ENCODE assay signal across 10 cellular contexts in genomic region chr9:81848472-81848871, GRCh38.
DNase-seq lines count a peak whose midpoint lies in the region; FAIRE-seq and TF ChIP-seq lines count a peak whose summit lies in the region.
"Had no signal": no experiment of that assay in that cellular context is flagged by ENCODE, and none has a peak within 500 bp of the region (broad histone marks: within the 10 kb centered on the region; RNA-seq: fewer than 3 reads in every experiment).

No MANE protein-coding gene starts in this region.

- no peak overlapping the region for H3K4me3 Mint-ChIP-seq in activated CD4-positive, alpha-beta memory T cell treated with anti-CD3 and anti-CD28 coated beads for 36 hours
- H3K4me3 Mint-ChIP-seq: naive B cell; stimulated activated naive CD8-positive, alpha-beta T cell treated with anti-CD3 and anti-CD28 coated beads, Interleukin-15, amount 100 ng/mL, for 72 hours had no signal

- POLR2A ChIA-PET in A673 (lab: Charles Lee; ENCODE audit: low non-redundant PET) = no interaction called here
- POLR2A ChIA-PET in activated CD4-positive, alpha-beta memory T cell treated with anti-CD3 and anti-CD28 coated beads for 36 hours (lab: Charles Lee) = no interaction called here

- H3K9ac ChIP-seq in mesenchymal stem cell (ENCODE audit: low read length) (peak overlapping the region; percentile 37), MM.1S (ENCODE audit: low read length) (no peak overlapping the region)

- no peak overlapping the region for H4K91ac ChIP-seq in mesenchymal stem cell (ENCODE audit: low read length)

- no peaks in the 10 kb centered on the region for H3K27me3 Mint-ChIP-seq in activated CD4-positive, alpha-beta memory T cell treated with anti-CD3 and anti-CD28 coated beads for 36 hours
- H3K27me3 Mint-ChIP-seq: naive B cell; stimulated activated naive CD8-positive, alpha-beta T cell treated with anti-CD3 and anti-CD28 coated beads, Interleukin-15, amount 100 ng/mL, for 72 hours had no signal

- no peaks in the 10 kb centered on the region for H3K4me1 Mint-ChIP-seq in activated CD4-positive, alpha-beta memory T cell treated with anti-CD3 and anti-CD28 coated beads for 36 hours (ENCODE audit: low read depth)
- H3K4me1 Mint-ChIP-seq: naive B cell; stimulated activated naive CD8-positive, alpha-beta T cell treated with anti-CD3 and anti-CD28 coated beads, Interleukin-15, amount 100 ng/mL, for 72 hours had no signal

- H3K79me2 ChIP-seq in MM.1S (ENCODE audit: low read length) = no peaks in the 10 kb centered on the region

- H3K27ac Mint-ChIP-seq in activated CD4-positive, alpha-beta memory T cell treated with anti-CD3 and anti-CD28 coated beads for 36 hours = no peak overlapping the region
- H3K27ac Mint-ChIP-seq: naive B cell; stimulated activated naive CD8-positive, alpha-beta T cell treated with anti-CD3 and anti-CD28 coated beads, Interleukin-15, amount 100 ng/mL, for 72 hours had no signal

- CTCF ChIA-PET in A673 (lab: Charles Lee) = no interaction called here
- CTCF ChIA-PET in activated CD4-positive, alpha-beta memory T cell treated with anti-CD3 and anti-CD28 coated beads for 36 hours (lab: Charles Lee) = no interaction called here

- H3K79me1 ChIP-seq in mesenchymal stem cell (replicated peaks; ENCODE audit: low read length, poor library complexity, severe bottlenecking) = no peaks in the 10 kb centered on the region

- no peaks in the 10 kb centered on the region for H3K36me3 ChIP-seq in bronchial epithelial cell (ENCODE audit: control insufficient read depth, insufficient read depth, low read length)
- no peaks in the 10 kb centered on the region for H3K36me3 ChIP-seq in mesenchymal stem cell (ENCODE audit: control insufficient read depth in 1 of 2, insufficient read depth in 2 of 2, low read depth in 1 of 2, low read length in 2 of 2)
- no peaks in the 10 kb centered on the region for H3K36me3 ChIP-seq in A673 (ENCODE audit: insufficient read depth, low read length, poor library complexity, severe bottlenecking)
- no peaks in the 10 kb centered on the region for H3K36me3 ChIP-seq in MM.1S (replicated peaks; ENCODE audit: insufficient read depth, low read length)

- H3K18ac ChIP-seq in mesenchymal stem cell (ENCODE audit: low read depth in 1 of 2, low read length in 2 of 2) = no peak overlapping the region

- H3K4ac ChIP-seq in mesenchymal stem cell (ENCODE audit: low read depth in 1 of 2, low read length in 2 of 2) = no peak overlapping the region

- no peaks in the 10 kb centered on the region for H4K20me1 ChIP-seq in MM.1S (ENCODE audit: insufficient read depth, low read length)

- H3K4me3 ChIP-seq in AG09309 (ENCODE audit: control insufficient read depth, low read depth, low read length) = no peak overlapping the region
- H3K4me3 ChIP-seq in bronchial epithelial cell (ENCODE audit: low read depth, low read length) = no peak overlapping the region
- no peak overlapping the region for H3K4me3 ChIP-seq in mesenchymal stem cell (ENCODE audit: insufficient read depth in 1 of 2, low read depth in 1 of 2, low read length in 2 of 2)
- no peak overlapping the region for H3K4me3 ChIP-seq in A673 (ENCODE audit: low read depth, low read length, poor library complexity, severe bottlenecking)
- no peak overlapping the region for H3K4me3 ChIP-seq in MM.1S (ENCODE audit: low read length)

- H3K9me3 ChIP-seq in mesenchymal stem cell (ENCODE audit: control insufficient read depth, low read length) (no peaks in the 10 kb centered on the region), A673 (ENCODE audit: low read depth, low read length, poor library complexity, severe bottlenecking) (no peaks in the 10 kb centered on the region), MM.1S (replicated peaks; ENCODE audit: insufficient read depth, low read length) (no peaks in the 10 kb centered on the region)

- no peaks in the 10 kb centered on the region for H3K36me3 Mint-ChIP-seq in activated CD4-positive, alpha-beta memory T cell treated with anti-CD3 and anti-CD28 coated beads for 36 hours
- H3K36me3 Mint-ChIP-seq: naive B cell had no signal

- no peak overlapping the region for H3K27ac ChIP-seq in mesenchymal stem cell (ENCODE audit: low read length, poor library complexity, severe bottlenecking)
- H3K27ac ChIP-seq in A673 (ENCODE audit: low read depth, low read length, poor library complexity, severe bottlenecking) = no peak overlapping the region
- no peak overlapping the region for H3K27ac ChIP-seq in MM.1S (ENCODE audit: low read length)

- no peak overlapping the region for H4K8ac ChIP-seq in mesenchymal stem cell (ENCODE audit: low read length)

- H3K4me1 ChIP-seq in mesenchymal stem cell (ENCODE audit: control insufficient read depth, insufficient read depth, low read depth, low read length) (peaks cover 6% of the 10 kb centered on the region), A673 (ENCODE audit: insufficient read depth, low read length, poor library complexity, severe bottlenecking) (no peaks in the 10 kb centered on the region), MM.1S (ENCODE audit: low read length) (no peaks in the 10 kb centered on the region)

- no peak for FAIRE-seq in bronchial epithelial cell (lab: Jason Lieb, UNC)

- H3K14ac ChIP-seq in mesenchymal stem cell (ENCODE audit: low read length in 2 of 2) = no peak overlapping the region

- H3K9me2 ChIP-seq in MM.1S (replicated peaks; ENCODE audit: insufficient read depth, low read length) = no peaks in the 10 kb centered on the region

- TF ChIP-seq CTCF in AG09309 (IDR thresholded peaks at IDR 0.05; ENCODE audit: control insufficient read depth, insufficient read depth, low read depth, low read length, missing control alignments) = peak; percentile 45
- TF ChIP-seq CTCF in bronchial epithelial cell (IDR thresholded peaks at IDR 0.05; ENCODE audit: insufficient read depth, low read length, severe bottlenecking) = peak; percentile 28
- TF ChIP-seq CTCF in A673 (conservative IDR thresholded peaks at IDR 0.05; ENCODE audit: low read depth, low read length) = no peak
- no peak for TF ChIP-seq CTCF in MM.1S (IDR thresholded peaks at IDR 0.05; ENCODE audit: low read length)

- H2BK15ac ChIP-seq in mesenchymal stem cell (ENCODE audit: low read depth, poor library complexity, severe bottlenecking) = no peak overlapping the region

- H3K27me3 ChIP-seq in bronchial epithelial cell (ENCODE audit: control insufficient read depth, insufficient read depth, low read length) (no peaks in the 10 kb centered on the region), mesenchymal stem cell (ENCODE audit: control insufficient read depth in 1 of 2, insufficient read depth in 1 of 2, low read length in 2 of 2) (no peaks in the 10 kb centered on the region), A673 (replicated peaks; ENCODE audit: insufficient read depth, low read depth, low read length, poor library complexity) (no peaks in the 10 kb centered on the region), MM.1S (replicated peaks; ENCODE audit: insufficient read depth, low read length) (no peaks in the 10 kb centered on the region)

- no peak for TF ChIP-seq EP300 in Ishikawa (IDR thresholded peaks at IDR 0.05; ENCODE audit: borderline replicate concordance)

- 43% methylated on average over 2 of the region's 2 CpGs for WGBS in mesenchymal stem cell

- H2AK5ac ChIP-seq in mesenchymal stem cell (ENCODE audit: low read length, severe bottlenecking) = no peak overlapping the region

- H3K9me3 Mint-ChIP-seq in activated CD4-positive, alpha-beta memory T cell treated with anti-CD3 and anti-CD28 coated beads for 36 hours = no peaks in the 10 kb centered on the region
- H3K9me3 Mint-ChIP-seq: naive B cell; stimulated activated naive CD8-positive, alpha-beta T cell treated with anti-CD3 and anti-CD28 coated beads, Interleukin-15, amount 100 ng/mL, for 72 hours had no signal

- H3K4me2 ChIP-seq in mesenchymal stem cell (ENCODE audit: low read length, poor library complexity, severe bottlenecking) (no peak overlapping the region), MM.1S (ENCODE audit: low read depth, low read length) (no peak overlapping the region)

- H2BK5ac ChIP-seq in mesenchymal stem cell (ENCODE audit: low read depth, low read length, poor library complexity, severe bottlenecking) = no peak overlapping the region

- H2AFZ ChIP-seq in mesenchymal stem cell (ENCODE audit: low read depth, low read length) (no peak overlapping the region), MM.1S (ENCODE audit: low read length) (no peak overlapping the region)

- H2BK120ac ChIP-seq in mesenchymal stem cell (ENCODE audit: low read depth, low read length) = no peak overlapping the region

- H2BK12ac ChIP-seq in mesenchymal stem cell (ENCODE audit: low read length in 2 of 2) = no peak overlapping the region

- H3K23ac ChIP-seq in mesenchymal stem cell (ENCODE audit: low read length in 2 of 2) = no peak overlapping the region

- TF ChIP-seq RAD21 in Ishikawa (IDR thresholded peaks at IDR 0.05; ENCODE audit: low read depth) = peak; percentile 32

- no TSS peak for BruUV-seq in A673 (replicated peaks; lab: Mats Ljungman, UMichigan)

- H3F3A ChIP-seq in MM.1S (ENCODE audit: insufficient read depth, low read length) = no peaks in the 10 kb centered on the region

- intact Hi-C loops in A673 (cut with micrococcal nuclease; ENCODE audit: unreplicated experiment) = loop anchor here (10.0 kb wide), 1 partner anchor 324 kb away; no protein-coding TSS in a partner anchor
- intact Hi-C loops in activated CD4-positive, alpha-beta memory T cell treated with anti-CD3 and anti-CD28 coated beads for 36 hours (cut with micrococcal nuclease) = no loop called here

- DNase-seq in AG09309 (ENCODE audit: low read depth) = no peak
- peak; percentile 46 for DNase-seq in bronchial epithelial cell (ENCODE audit: low read depth)
- DNase-seq in mesenchymal stem cell = peak; percentile 68
- DNase-seq in A673 (ENCODE audit: low spot score) = no peak
- DNase-seq in MM.1S = no peak
- DNase-seq in NCI-H1092 (lab: John Stamatoyannopoulos, UW) = no peak
- no peak for DNase-seq in activated CD4-positive, alpha-beta memory T cell treated with anti-CD3 and anti-CD28 coated beads for 36 hours
- DNase-seq: naive B cell; stimulated activated naive CD8-positive, alpha-beta T cell treated with anti-CD3 and anti-CD28 coated beads, Interleukin-15, amount 100 ng/mL, for 72 hours had no signal

TF ChIP-seq in Ishikawa, 13 proteins besides CTCF, POLR2A, EP300 and RAD21 (continues in another document):
- TF ChIP-seq NFIC (IDR thresholded peaks at IDR 0.05) = no peak
- no peak for TF ChIP-seq YY1 (IDR thresholded peaks at IDR 0.05; ENCODE audit: low read depth)

Comparison
In these comparisons a context has a peak if more than half of its experiments do, and no peak if none do; other contexts are left out.
1. DNase-seq: peak in bronchial epithelial cell (single experiment) and mesenchymal stem cell (single experiment); none in AG09309 (single experiment), A673 (single experiment), MM.1S (single experiment), NCI-H1092 (single experiment) and activated CD4-positive, alpha-beta memory T cell treated with anti-CD3 and anti-CD28 coated beads for 36 hours (single experiment).
2. CTCF ChIP-seq: peak in AG09309 (single experiment) and bronchial epithelial cell (single experiment); none in A673 (single experiment) and MM.1S (single experiment).